8 cellular contexts compared by ENCODE assay signal in genomic region chr10:21053953-21054352, GRCh38.
"Had no signal": no experiment of that assay in that cellular context is flagged by ENCODE, and none has a peak within 500 bp of the region (broad histone marks: within the 10 kb centered on the region; RNA-seq: fewer than 3 reads in every experiment).

No MANE protein-coding gene starts in this region.

- H3K4me2 ChIP-seq: KMS-11 had no signal

- H3K36me3 ChIP-seq: HAP-1 had no signal

- H2AFZ ChIP-seq: GM23248 had no signal

- H3K9ac ChIP-seq: GM23248, KMS-11 had no signal

- H3K4me1 ChIP-seq: HAP-1 had no signal

- H3K4me3 ChIP-seq: GM23248, HAP-1 had no signal

- H3K27ac ChIP-seq: GM23248, HL-60, KMS-11 had no signal

- DNase-seq: GM23248, GOT3, H7, HFFc6 had no signal

- ATAC-seq: HCT116 had no signal
